17 cellular contexts compared by ENCODE assay signal in genomic region chr2:180306346-180306745, GRCh38.
DNase-seq lines count a peak whose midpoint lies in the region; ATAC-seq and TF ChIP-seq lines count a peak whose summit lies in the region.
"Had no signal": no experiment of that assay in that cellular context is flagged by ENCODE, and none has a peak within 500 bp of the region (broad histone marks: within the 10 kb centered on the region; RNA-seq: fewer than 3 reads in every experiment).

No MANE protein-coding gene starts in this region.

- peak overlapping the region; percentile 37 for H3K27ac Mint-ChIP-seq in Calu3 (ENCODE audit: unreplicated experiment)
- H3K27ac Mint-ChIP-seq: CD4-positive, alpha-beta memory T cell; GM23338; HFFc6 had no signal

- H3K18ac ChIP-seq in mesenchymal stem cell (ENCODE audit: low read depth in 1 of 2, low read length in 2 of 2): no peak overlapping the region

- no peak overlapping the region for H2BK12ac ChIP-seq in mesenchymal stem cell (ENCODE audit: low read length in 2 of 2)

- no peak overlapping the region for H3K14ac ChIP-seq in mesenchymal stem cell (ENCODE audit: low read length in 2 of 2)

- H2AFZ ChIP-seq in ACC112 (ENCODE audit: low read length, unreplicated experiment) (peak overlapping the region; percentile 22), mesenchymal stem cell (ENCODE audit: low read depth, low read length) (no peak overlapping the region)
- H2AFZ ChIP-seq: GM23338 had no signal

- no peaks in the 10 kb centered on the region for H3K79me2 ChIP-seq in ACC112 (ENCODE audit: control insufficient read depth, insufficient read depth, low read length, unreplicated experiment)

- CTCF ChIA-PET in Calu3 (lab: Charles Lee): no interaction called here

- no peaks in the 10 kb centered on the region for H3K27me3 Mint-ChIP-seq in Calu3 (ENCODE audit: unreplicated experiment)
- H3K27me3 Mint-ChIP-seq: CD4-positive, alpha-beta memory T cell had no signal

- no peak for ATAC-seq in GM19328 (IDR thresholded peaks at IDR 0.05; ENCODE audit: unreplicated experiment)
- ATAC-seq: GM23338 had no signal

- H2AK5ac ChIP-seq in mesenchymal stem cell (ENCODE audit: low read length, severe bottlenecking): no peak overlapping the region

- H3K4me3 ChIP-seq in ACC112 (ENCODE audit: low read depth, low read length) (no peak overlapping the region), mesenchymal stem cell (ENCODE audit: insufficient read depth in 1 of 2, low read depth in 1 of 2, low read length in 2 of 2) (no peak overlapping the region)
- H3K4me3 ChIP-seq: GM23338, HAP-1 had no signal

- intact Hi-C loops in Calu3 (cut with micrococcal nuclease; ENCODE audit: unreplicated experiment): no loop called here

- H4K91ac ChIP-seq in mesenchymal stem cell (ENCODE audit: low read length): no peak overlapping the region

- H4K8ac ChIP-seq in mesenchymal stem cell (ENCODE audit: low read length): no peak overlapping the region

- no peak overlapping the region for H3K4ac ChIP-seq in mesenchymal stem cell (ENCODE audit: low read depth in 1 of 2, low read length in 2 of 2)

- no peak overlapping the region for H2BK120ac ChIP-seq in mesenchymal stem cell (ENCODE audit: low read depth, low read length)

- H3K4me3 Mint-ChIP-seq in Calu3 (ENCODE audit: low read depth, unreplicated experiment): no peak overlapping the region
- H3K4me3 Mint-ChIP-seq: CD4-positive, alpha-beta memory T cell; GM23338; HFFc6 had no signal

- no peak overlapping the region for H3K4me2 ChIP-seq in mesenchymal stem cell (ENCODE audit: low read length, poor library complexity, severe bottlenecking)
- H3K4me2 ChIP-seq: GM23338 had no signal

- H3K23ac ChIP-seq in mesenchymal stem cell (ENCODE audit: low read length in 2 of 2): no peak overlapping the region

- H3K4me1 ChIP-seq in ACC112 (ENCODE audit: control insufficient read depth, insufficient read depth, low read length, unreplicated experiment): no peaks in the 10 kb centered on the region
- no peaks in the 10 kb centered on the region for H3K4me1 ChIP-seq in mesenchymal stem cell (ENCODE audit: control insufficient read depth, insufficient read depth, low read depth, low read length)
- H3K4me1 ChIP-seq: BE2C had no signal

- DNase-seq in Calu3 (no peak), mesenchymal stem cell (peak; percentile 22), GOT3 (lab: John Stamatoyannopoulos, UW) (no peak), GM19240 (ENCODE audit: insufficient read length, low spot score) (no peak)
- DNase-seq: ACHN; AML-193; BE2C; C1 segment of cervical spinal cord; CD4-positive, alpha-beta memory T cell; COR-L47; DMS153; DND-41; HFFc6 had no signal

- H3K36me3 ChIP-seq in ACC112 (ENCODE audit: insufficient read depth, low read length) (no peaks in the 10 kb centered on the region), mesenchymal stem cell (ENCODE audit: control insufficient read depth in 1 of 2, insufficient read depth in 2 of 2, low read depth in 1 of 2, low read length in 2 of 2) (no peaks in the 10 kb centered on the region)
- H3K36me3 ChIP-seq: BE2C, HAP-1 had no signal

- no peak overlapping the region for H3K9ac ChIP-seq in mesenchymal stem cell (ENCODE audit: low read length)

- WGBS in mesenchymal stem cell: no CpG with 5 or more reads among the region's 2 CpGs

- H3K27me3 ChIP-seq in ACC112 (ENCODE audit: insufficient read depth, low read length) (no peaks in the 10 kb centered on the region), mesenchymal stem cell (ENCODE audit: control insufficient read depth in 1 of 2, insufficient read depth in 1 of 2, low read length in 2 of 2) (no peaks in the 10 kb centered on the region)
- H3K27me3 ChIP-seq: BE2C had no signal

- no peaks in the 10 kb centered on the region for H3K9me3 ChIP-seq in mesenchymal stem cell (ENCODE audit: control insufficient read depth, low read length)
- H3K9me3 ChIP-seq: BE2C had no signal

- peaks cover 5% of the 10 kb centered on the region for H3K9me3 Mint-ChIP-seq in Calu3 (ENCODE audit: low read depth, unreplicated experiment)
- H3K9me3 Mint-ChIP-seq: HFFc6 had no signal

- no TSS peak for BruUV-seq in Calu3 (replicated peaks; lab: Mats Ljungman, UMichigan)

- no peak for TF ChIP-seq CTCF in Calu3 (IDR thresholded peaks at IDR 0.05; ENCODE audit: unreplicated experiment)

- no peak overlapping the region for H3K27ac ChIP-seq in ACC112 (ENCODE audit: low read depth, low read length)
- H3K27ac ChIP-seq in mesenchymal stem cell (ENCODE audit: low read length, poor library complexity, severe bottlenecking): no peak overlapping the region

- no peaks in the 10 kb centered on the region for H3K36me3 Mint-ChIP-seq in Calu3 (ENCODE audit: insufficient read depth, unreplicated experiment)
- H3K36me3 Mint-ChIP-seq: CD4-positive, alpha-beta memory T cell had no signal

- no peak overlapping the region for H2BK15ac ChIP-seq in mesenchymal stem cell (ENCODE audit: low read depth, poor library complexity, severe bottlenecking)

- H3K79me1 ChIP-seq in mesenchymal stem cell (replicated peaks; ENCODE audit: low read length, poor library complexity, severe bottlenecking): no peaks in the 10 kb centered on the region

- H3K4me1 Mint-ChIP-seq in Calu3 (ENCODE audit: low read depth, unreplicated experiment): peaks cover 14% of the 10 kb centered on the region
- H3K4me1 Mint-ChIP-seq: CD4-positive, alpha-beta memory T cell; GM23338 had no signal

- no peak overlapping the region for H2BK5ac ChIP-seq in mesenchymal stem cell (ENCODE audit: low read depth, low read length, poor library complexity, severe bottlenecking)
